In the genomic region with DNA sequence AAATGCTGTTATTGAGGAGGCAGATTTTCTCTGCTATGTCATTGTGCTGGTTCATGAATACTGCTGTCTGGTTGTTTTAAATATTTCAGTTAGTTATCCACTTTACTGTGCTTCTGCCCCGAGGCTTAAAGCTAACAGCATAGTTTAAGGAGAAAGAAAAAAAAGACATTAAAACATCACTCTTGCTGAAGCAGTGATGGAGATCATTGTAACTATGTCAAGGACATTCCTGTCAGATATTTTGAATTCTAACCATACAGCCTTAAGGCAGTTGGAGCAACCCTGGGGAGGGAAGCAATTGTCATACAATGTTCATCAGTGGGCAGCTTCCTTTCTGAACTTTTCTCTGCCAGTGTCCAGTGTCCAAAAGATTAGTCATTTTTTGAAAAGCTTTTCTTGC, we compare ENCODE assay signal across 14 cellular contexts.
DNase-seq lines count a peak whose midpoint lies in the region; ATAC-seq and TF ChIP-seq lines count a peak whose summit lies in the region.
"Had no signal": no experiment of that assay in that cellular context is flagged by ENCODE, and none has a peak within 500 bp of the region (broad histone marks: within the 10 kb centered on the region; RNA-seq: fewer than 3 reads in every experiment).

No MANE protein-coding gene starts in this region.

- H2AFZ ChIP-seq in HCT116 (ENCODE audit: low read depth, low read length, poor library complexity, severe bottlenecking): peak overlapping the region; percentile 54
- H2AFZ ChIP-seq: neural progenitor cell had no signal

- TF ChIP-seq POLR2A in HCT116 (IDR thresholded peaks at IDR 0.05; ENCODE audit: borderline replicate concordance, extremely low read depth, insufficient read depth, insufficient read length) (no peak), esophagus squamous epithelium (IDR thresholded peaks at IDR 0.05) (no peak)

- no peak overlapping the region for H3K9ac ChIP-seq in HCT116 (ENCODE audit: low read length)
- H3K9ac ChIP-seq: neural progenitor cell had no signal

- H3K9me2 ChIP-seq in HCT116 (ENCODE audit: insufficient read depth): no peaks in the 10 kb centered on the region

- H3K4me2 ChIP-seq in HCT116 (ENCODE audit: low read length): peak overlapping the region; percentile 37
- H3K4me2 ChIP-seq: neural progenitor cell had no signal

- H3K79me2 ChIP-seq in HCT116 (ENCODE audit: insufficient read depth, low read length): no peaks in the 10 kb centered on the region

- POLR2A ChIA-PET in HCT116 (lab: Charles Lee): no interaction called here

- no peaks in the 10 kb centered on the region for H4K20me1 ChIP-seq in HCT116 (ENCODE audit: insufficient read depth)

- intact Hi-C loops in HCT116 (cut with micrococcal nuclease): no loop called here
- intact Hi-C loops in esophagus squamous epithelium (cut with DNase I): no loop called here

- H3K27ac ChIP-seq in HCT116 (ENCODE audit: low read depth, low read length) (no peak overlapping the region), SJSA1 (peak overlapping the region; percentile 96), esophagus squamous epithelium (peak overlapping the region in 1 of 4 donors; percentile 6)
- H3K27ac ChIP-seq: neural progenitor cell had no signal

- no peak for ATAC-seq in HCT116
- no peak for ATAC-seq in HG02759 (IDR thresholded peaks at IDR 0.05; ENCODE audit: unreplicated experiment)
- ATAC-seq: stimulated activated naive CD8-positive, alpha-beta T cell treated with anti-CD3 and anti-CD28 coated beads, Interleukin-15, Interleukin-2, amounts not matched to agents 100 U/mL and 50 U/mL, for 24 hours had no signal

- no peak for TF ChIP-seq RAD21 in HCT116 (IDR thresholded peaks at IDR 0.05; ENCODE audit: low read depth)

- H3K27me3 ChIP-seq in HCT116 (ENCODE audit: insufficient read depth, low read length): no peaks in the 10 kb centered on the region
- H3K27me3 ChIP-seq in SJSA1 (replicated peaks): no peaks in the 10 kb centered on the region
- no peaks in the 10 kb centered on the region for H3K27me3 ChIP-seq in esophagus squamous epithelium
- H3K27me3 ChIP-seq: neural progenitor cell, sigmoid colon had no signal

- WGBS in esophagus squamous epithelium, 2 donors: 30 to 40% methylated on average over 1 of the region's 1 CpG

- DNase-seq in A172 (ENCODE audit: low spot score): peak; percentile 64
- DNase-seq in HCT116 (ENCODE audit: low read depth, low spot score): no peak
- DNase-seq in SJSA1 (ENCODE audit: low read depth in 1 of 2, low spot score in 2 of 2): no peak
- DNase-seq in fibroblast of the aortic adventitia (ENCODE audit: low read depth): peak; percentile 16
- no peak for DNase-seq in NCI-H2196 treated with DMSO at 0.1 percent for 48 hours (lab: John Stamatoyannopoulos, UW; ENCODE audit: unreplicated experiment)
- DNase-seq in COR-L47 (lab: John Stamatoyannopoulos, UW): no peak
- no peak for DNase-seq in esophagus squamous epithelium (lab: John Stamatoyannopoulos, UW)
- DNase-seq: 8988T; activated B cell treated with CpG ODN at 0.5 μM for 24 hours; activated CD8-positive, alpha-beta memory T cell treated with anti-CD3 and anti-CD28 coated beads, Interleukin-2, amount 50 U/mL, for 4 hours; sigmoid colon; stimulated activated naive CD8-positive, alpha-beta T cell treated with anti-CD3 and anti-CD28 coated beads, Interleukin-15, Interleukin-2, amounts not matched to agents 100 U/mL and 50 U/mL, for 24 hours had no signal

- RAD21 ChIA-PET in HCT116 (lab: Charles Lee; ENCODE audit: low non-redundant PET in 1 of 2, low total read pairs in 2 of 2, uncharacterized antibody in 2 of 2, unreplicated experiment in 2 of 2): no interaction called here

- BruUV-seq in HCT116 (replicated peaks; lab: Mats Ljungman, UMichigan): no TSS peak

- CTCF ChIA-PET in HCT116 (lab: Charles Lee): no interaction called here

- H3K4me1 ChIP-seq in HCT116 (ENCODE audit: control insufficient read depth in 1 of 2, insufficient read depth in 2 of 2, low read length in 2 of 2) (peaks cover 3 to 5% of the 10 kb centered on the region in 2 experiments; a peak in 2 of 4 replicates), SJSA1 (replicated peaks) (peaks cover 19% of the 10 kb centered on the region), esophagus squamous epithelium (no peaks in the 10 kb centered on the region)
- H3K4me1 ChIP-seq: neural progenitor cell, sigmoid colon had no signal

- H3K4me3 ChIP-seq in HCT116 (replicated peaks in 1 of 2; ENCODE audit: low read depth in 1 of 2, low read length in 2 of 2) (no peak overlapping the region), SJSA1 (no peak overlapping the region), fibroblast of the aortic adventitia (ENCODE audit: low read depth, low read length) (no peak overlapping the region), esophagus squamous epithelium (no peak overlapping the region)
- H3K4me3 ChIP-seq: neural progenitor cell, sigmoid colon had no signal

- no peaks in the 10 kb centered on the region for H3K36me3 ChIP-seq in HCT116 (ENCODE audit: control insufficient read depth in 1 of 2, insufficient read depth in 2 of 2, low read length in 2 of 2)
- H3K36me3 ChIP-seq in SJSA1: no peaks in the 10 kb centered on the region
- H3K36me3 ChIP-seq in esophagus squamous epithelium: no peaks in the 10 kb centered on the region
- H3K36me3 ChIP-seq: neural progenitor cell, sigmoid colon had no signal

- H3K9me3 ChIP-seq in HCT116 (ENCODE audit: control insufficient read depth in 1 of 2, insufficient read depth in 1 of 2, low read depth in 1 of 2, low read length in 2 of 2) (no peaks in the 10 kb centered on the region), SJSA1 (replicated peaks) (no peaks in the 10 kb centered on the region), esophagus squamous epithelium (no peaks in the 10 kb centered on the region)
- H3K9me3 ChIP-seq: sigmoid colon had no signal

- TF ChIP-seq CTCF in HCT116 (IDR thresholded peaks at IDR 0.05 in 2 of 3, conservative IDR thresholded peaks at IDR 0.05 in 1 of 3; ENCODE audit: borderline replicate concordance in 1 of 3, insufficient read depth in 1 of 3, low read depth in 2 of 3, low read length in 2 of 3) (no peak), fibroblast of the aortic adventitia (IDR thresholded peaks at IDR 0.05; ENCODE audit: insufficient read depth, low read length) (no peak), esophagus squamous epithelium (IDR thresholded peaks at IDR 0.05) (no peak)

TF ChIP-seq in HCT116, 20 proteins besides CTCF, POLR2A, EP300 and RAD21:
- TF ChIP-seq TCF7L2 (IDR thresholded peaks at IDR 0.05; ENCODE audit: borderline replicate concordance, extremely low read depth, insufficient read depth, insufficient read length) (no peak), FOSL1 (IDR thresholded peaks at IDR 0.05; ENCODE audit: low read depth) (no peak), ZNF274 (IDR thresholded peaks at IDR 0.05; ENCODE audit: low read depth, low read length) (no peak)

Comparison
In these comparisons a context has a peak if more than half of its experiments do, and no peak if none do; other contexts are left out.
1. DNase-seq: peak in A172 (single experiment) and fibroblast of the aortic adventitia (single experiment); none in HCT116 (single experiment), SJSA1 (0 of 2), NCI-H2196 treated with DMSO at 0.1 percent for 48 hours (single experiment), COR-L47 (single experiment) and esophagus squamous epithelium (single experiment).